ENCODE assay signal across 23 cellular contexts in the genomic region with DNA sequence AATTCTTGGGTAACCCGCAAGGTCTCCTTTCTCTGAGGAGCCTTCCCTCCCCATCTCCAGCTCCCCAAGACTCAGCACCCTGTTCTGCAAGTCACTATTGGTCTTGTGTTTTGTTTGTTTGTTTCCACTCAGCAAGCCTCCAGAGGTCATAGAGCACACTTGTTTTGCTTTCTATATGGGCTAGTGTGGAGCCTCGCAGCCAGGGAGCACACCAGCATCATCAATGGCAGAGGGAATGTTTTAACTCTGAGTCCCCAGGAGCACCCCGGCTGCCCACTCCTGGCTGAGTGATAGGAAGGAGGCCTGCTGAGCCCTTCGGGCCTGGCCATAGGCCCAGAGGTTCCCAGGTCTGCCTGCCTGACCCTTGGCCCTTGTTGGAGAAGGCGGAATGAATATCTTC. TPM values are rescaled to one million over a fixed set of nuclear protein-coding genes. Genes with fewer than 3 reads are reported as not detected.
DNase-seq lines count a peak whose midpoint lies in the region; ATAC-seq, FAIRE-seq and TF ChIP-seq lines count a peak whose summit lies in the region.
"Had no signal": no experiment of that assay in that cellular context is flagged by ENCODE, and none has a peak within 500 bp of the region (broad histone marks: within the 10 kb centered on the region; RNA-seq: fewer than 3 reads in every experiment).

No MANE protein-coding gene starts in this region.

- H4K5ac ChIP-seq in H1 (ENCODE audit: insufficient read length, low read depth, low read length), result no peak overlapping the region

- H3K4me3 ChIP-seq in H1 (ENCODE audit: extremely low read depth in 1 of 4, insufficient read depth in 2 of 4, low read depth in 3 of 4, low read length in 4 of 4) (no peak overlapping the region), mesenchymal stem cell (ENCODE audit: insufficient read depth in 1 of 2, low read depth in 1 of 2, low read length in 2 of 2) (peak overlapping the region in 1 of 2 experiments; percentile 5), uterus (no peak overlapping the region), SJCRH30 (no peak overlapping the region)
- H3K4me3 ChIP-seq in effector memory CD4-positive, alpha-beta T cell (ENCODE audit: insufficient read depth, low read depth, low read length, poor library complexity, severe bottlenecking), result no peak overlapping the region
- H3K4me3 ChIP-seq: cardiac muscle cell, ovary, skin epidermis, testis had no signal

- H4K8ac ChIP-seq in H1 (ENCODE audit: extremely low read depth, insufficient read depth, low read length) (no peak overlapping the region), mesenchymal stem cell (ENCODE audit: low read length) (peak overlapping the region; percentile 47)

- H2BK15ac ChIP-seq in H1 (ENCODE audit: low read length) (0 out of 2 replicates have a peak overlapping the region, but pooled peaks have one; percentile 31), mesenchymal stem cell (ENCODE audit: low read depth, poor library complexity, severe bottlenecking) (no peak overlapping the region)

- H3K36me3 ChIP-seq in H1 (ENCODE audit: control insufficient read depth in 2 of 4, insufficient read depth in 4 of 4, low read length in 3 of 4), result no peaks in the 10 kb centered on the region
- H3K36me3 ChIP-seq in mesenchymal stem cell (ENCODE audit: control insufficient read depth in 1 of 2, insufficient read depth in 2 of 2, low read depth in 1 of 2, low read length in 2 of 2), result peaks cover 0 to 3% of the 10 kb centered on the region in 2 experiments
- H3K36me3 ChIP-seq in uterus, result no peaks in the 10 kb centered on the region
- H3K36me3 ChIP-seq in effector memory CD4-positive, alpha-beta T cell (ENCODE audit: control insufficient read depth, insufficient read depth, low read length), result no peaks in the 10 kb centered on the region
- no peaks in the 10 kb centered on the region for H3K36me3 ChIP-seq in SJCRH30
- H3K36me3 ChIP-seq: cardiac muscle cell, ovary had no signal

- DNase-seq in HFFc6 (peak; percentile 28), H1 (ENCODE audit: low read depth in 1 of 2, low spot score in 2 of 2) (no peak), mesenchymal stem cell (peak; percentile 88), uterus (no peak), SJCRH30 (no peak)
- DNase-seq in effector memory CD4-positive, alpha-beta T cell, result no peak
- DNase-seq: activated CD4-positive, alpha-beta memory T cell treated with anti-CD3 and anti-CD28 coated beads, Interleukin-2, amount 10 ng/mL, durations not matched to agents 7 days and 5 days; activated naive CD8-positive, alpha-beta T cell treated with anti-CD3 and anti-CD28 coated beads for 36 hours; activated T-cell treated with anti-CD3 and anti-CD28 coated beads, Interleukin-2, amount 50 U/mL, for 48 hours; DMS53; effector CD4-positive, alpha-beta T cell; left colon; NCI-H187; RPMI8226; T-helper 1 cell; testis had no signal

- 0 out of 2 replicates have a peak overlapping the region, but pooled peaks have one; percentile 23 for H2BK12ac ChIP-seq in H1 (ENCODE audit: low read depth, low read length)
- H2BK12ac ChIP-seq in mesenchymal stem cell (ENCODE audit: low read length in 2 of 2), result peak overlapping the region; percentile 28 to 88

- H3K4me1 ChIP-seq in H1 (replicated peaks in 1 of 4; ENCODE audit: control insufficient read depth in 3 of 4, insufficient read depth in 4 of 4, low read length in 3 of 4), result peaks cover 16 to 53% (median 27%) of the 10 kb centered on the region in 4 experiments
- H3K4me1 ChIP-seq in mesenchymal stem cell (ENCODE audit: control insufficient read depth, insufficient read depth, low read depth, low read length), result peaks cover 26% of the 10 kb centered on the region
- H3K4me1 ChIP-seq in uterus, result peaks cover 13 to 17% of the 10 kb centered on the region in 2 donors
- no peaks in the 10 kb centered on the region for H3K4me1 ChIP-seq in effector memory CD4-positive, alpha-beta T cell (ENCODE audit: control insufficient read depth, insufficient read depth, low read length, poor library complexity, severe bottlenecking)
- peaks cover 23% of the 10 kb centered on the region for H3K4me1 ChIP-seq in SJCRH30

- H2BK120ac ChIP-seq in H1 (replicated peaks; ENCODE audit: low read depth, low read length) (no peak overlapping the region), mesenchymal stem cell (ENCODE audit: low read depth, low read length) (peak overlapping the region; percentile 42)

- no peak for FAIRE-seq in H1 (lab: Jason Lieb, UNC)
- FAIRE-seq: GM18507 had no signal

- ATAC-seq in HG03342 (IDR thresholded peaks at IDR 0.05; ENCODE audit: unreplicated experiment), result no peak
- ATAC-seq: left colon had no signal

- peak overlapping the region; percentile 93 for H3K27ac Mint-ChIP-seq in HFFc6
- H3K27ac Mint-ChIP-seq: activated CD4-positive, alpha-beta memory T cell treated with anti-CD3 and anti-CD28 coated beads, Interleukin-2, amount 10 ng/mL, durations not matched to agents 7 days and 5 days; activated naive CD8-positive, alpha-beta T cell treated with anti-CD3 and anti-CD28 coated beads for 36 hours had no signal

- no peak for TF ChIP-seq EP300 in H1 (IDR thresholded peaks at IDR 0.05; ENCODE audit: borderline replicate concordance in 1 of 2, low read depth in 2 of 2, low read length in 2 of 2)

- peak overlapping the region; percentile 77 for H3K4me3 Mint-ChIP-seq in HFFc6
- H3K4me3 Mint-ChIP-seq: activated CD4-positive, alpha-beta memory T cell treated with anti-CD3 and anti-CD28 coated beads, Interleukin-2, amount 10 ng/mL, durations not matched to agents 7 days and 5 days; activated naive CD8-positive, alpha-beta T cell treated with anti-CD3 and anti-CD28 coated beads for 36 hours had no signal

- H2BK20ac ChIP-seq in H1 (ENCODE audit: low read length), result no peak overlapping the region

- H3K23ac ChIP-seq in H1 (ENCODE audit: insufficient read length) (no peak overlapping the region), mesenchymal stem cell (ENCODE audit: low read length in 2 of 2) (no peak overlapping the region)

- intact Hi-C loops in uterus (cut with DNase I; ENCODE audit: low total_unique reads), result no loop called here

- 77% methylated on average over 5 of the region's 5 CpGs; no CpG with 5 or more reads in 1 of the 2 experiments for WGBS in H1 (ENCODE audit: extremely low coverage in 1 of 2, insufficient coverage in 1 of 2, insufficient read length in 1 of 2, insufficient replicate concordance in 2 of 2, low coverage in 1 of 2, low lambda C conversion rate in 2 of 2, missing lambda C conversion rate in 1 of 2), 2 experiments
- 40% methylated on average over 4 of the region's 5 CpGs for WGBS in mesenchymal stem cell

- no peak overlapping the region for H3K56ac ChIP-seq in H1 (replicated peaks; ENCODE audit: insufficient read length, low read depth, low read length)

- CTCF ChIA-PET in H1 (lab: Charles Lee; ENCODE audit: partially characterized antibody), result interaction anchor here (4.6 kb wide), 1 partner anchor 8 kb away, joined by 21 read pairs; no protein-coding TSS in a partner anchor

- H2AK5ac ChIP-seq in H1 (ENCODE audit: low read depth, low read length) (no peak overlapping the region), mesenchymal stem cell (ENCODE audit: low read length, severe bottlenecking) (peak overlapping the region; percentile 25)

- peaks cover 71% of the 10 kb centered on the region for H3K4me1 Mint-ChIP-seq in HFFc6 (ENCODE audit: low read depth)
- H3K4me1 Mint-ChIP-seq: activated CD4-positive, alpha-beta memory T cell treated with anti-CD3 and anti-CD28 coated beads, Interleukin-2, amount 10 ng/mL, durations not matched to agents 7 days and 5 days; activated naive CD8-positive, alpha-beta T cell treated with anti-CD3 and anti-CD28 coated beads for 36 hours had no signal

- H2BK5ac ChIP-seq in H1 (ENCODE audit: low read depth, low read length) (peak overlapping the region; percentile 45), mesenchymal stem cell (ENCODE audit: low read depth, low read length, poor library complexity, severe bottlenecking) (no peak overlapping the region)

- peaks cover 31 to 64% of the 10 kb centered on the region in 2 experiments for H4K20me1 ChIP-seq in H1 (replicated peaks in 1 of 2; ENCODE audit: control insufficient read depth in 1 of 2, insufficient read depth in 2 of 2, low read length in 2 of 2)

- no peak for TF ChIP-seq POLR2A in H1 (IDR thresholded peaks at IDR 0.05; ENCODE audit: control extremely low read depth in 1 of 2, low read depth in 2 of 2, low read length in 2 of 2)
- no peak for TF ChIP-seq POLR2A in uterus (IDR thresholded peaks at IDR 0.05)

- H3K27me3 ChIP-seq in H1 (replicated peaks in 1 of 4; ENCODE audit: control insufficient read depth in 3 of 4, extremely low read depth in 1 of 4, insufficient read depth in 3 of 4, low read length in 3 of 4) (no peaks in the 10 kb centered on the region), mesenchymal stem cell (ENCODE audit: control insufficient read depth in 1 of 2, insufficient read depth in 1 of 2, low read length in 2 of 2) (no peaks in the 10 kb centered on the region), uterus (no peaks in the 10 kb centered on the region), SJCRH30 (no peaks in the 10 kb centered on the region)
- peaks cover 3% of the 10 kb centered on the region for H3K27me3 ChIP-seq in effector memory CD4-positive, alpha-beta T cell (replicated peaks; ENCODE audit: control insufficient read depth, insufficient read depth, low read length, poor library complexity, severe bottlenecking)
- H3K27me3 ChIP-seq: cardiac muscle cell, ovary, testis had no signal

- peaks cover 6% of the 10 kb centered on the region for H3K27me3 Mint-ChIP-seq in HFFc6 (ENCODE audit: insufficient read depth)
- H3K27me3 Mint-ChIP-seq: activated CD4-positive, alpha-beta memory T cell treated with anti-CD3 and anti-CD28 coated beads, Interleukin-2, amount 10 ng/mL, durations not matched to agents 7 days and 5 days; activated naive CD8-positive, alpha-beta T cell treated with anti-CD3 and anti-CD28 coated beads for 36 hours had no signal

- H3K4me2 ChIP-seq in H1 (ENCODE audit: insufficient read depth in 1 of 2, low read depth in 2 of 2, low read length in 2 of 2), result peak overlapping the region in 1 of 2 experiments; percentile 20; a peak in 1 of 4 replicates
- H3K4me2 ChIP-seq in mesenchymal stem cell (ENCODE audit: low read length, poor library complexity, severe bottlenecking), result no peak overlapping the region

- H3K23me2 ChIP-seq in H1 (ENCODE audit: low read depth, low read length), result no peaks in the 10 kb centered on the region; the same call in 1 of the 2 replicates

- H2AFZ ChIP-seq in H1 (ENCODE audit: low read length) (no peak overlapping the region), mesenchymal stem cell (ENCODE audit: low read depth, low read length) (no peak overlapping the region)

- TF ChIP-seq CTCF in HFFc6 (IDR thresholded peaks at IDR 0.05), result no peak; the same call in 1 of the 2 replicates
- no peak for TF ChIP-seq CTCF in H1 (IDR thresholded peaks at IDR 0.05; ENCODE audit: control extremely low read depth in 1 of 3, insufficient read depth in 1 of 3, low read depth in 1 of 3, low read length in 3 of 3)
- TF ChIP-seq CTCF in uterus (IDR thresholded peaks at IDR 0.05), result no peak

- peaks cover 13 to 99% of the 10 kb centered on the region in 2 experiments for H3K79me2 ChIP-seq in H1 (ENCODE audit: control insufficient read depth in 1 of 2, insufficient read depth in 2 of 2, low read length in 2 of 2)

- H3K18ac ChIP-seq in H1 (ENCODE audit: extremely low read depth, low read length), result no peak overlapping the region
- peak overlapping the region; percentile 85 to 95 for H3K18ac ChIP-seq in mesenchymal stem cell (ENCODE audit: low read depth in 1 of 2, low read length in 2 of 2)

- H3K9me3 ChIP-seq in H1 (ENCODE audit: insufficient read depth in 2 of 2, low read depth in 1 of 2, low read length in 1 of 2) (no peaks in the 10 kb centered on the region), mesenchymal stem cell (ENCODE audit: control insufficient read depth, low read length) (no peaks in the 10 kb centered on the region), uterus (no peaks in the 10 kb centered on the region), SJCRH30 (replicated peaks) (no peaks in the 10 kb centered on the region)
- no peaks in the 10 kb centered on the region for H3K9me3 ChIP-seq in effector memory CD4-positive, alpha-beta T cell (ENCODE audit: control insufficient read depth, low read length)
- H3K9me3 ChIP-seq: ovary, testis had no signal

- H3K4ac ChIP-seq in H1 (replicated peaks; ENCODE audit: insufficient read length, low read depth, low read length) (no peak overlapping the region), mesenchymal stem cell (ENCODE audit: low read depth in 1 of 2, low read length in 2 of 2) (peak overlapping the region; percentile 9 to 19)

- no peaks in the 10 kb centered on the region for H3K9me3 Mint-ChIP-seq in HFFc6
- H3K9me3 Mint-ChIP-seq: activated CD4-positive, alpha-beta memory T cell treated with anti-CD3 and anti-CD28 coated beads, Interleukin-2, amount 10 ng/mL, durations not matched to agents 7 days and 5 days; activated naive CD8-positive, alpha-beta T cell treated with anti-CD3 and anti-CD28 coated beads for 36 hours had no signal

- no peak for TF ChIP-seq RAD21 in H1 (IDR thresholded peaks at IDR 0.05 in 1 of 2, conservative IDR thresholded peaks at IDR 0.05 in 1 of 2; ENCODE audit: low read depth in 2 of 2, low read length in 2 of 2)

- peaks cover 4% of the 10 kb centered on the region for H3K36me3 Mint-ChIP-seq in HFFc6 (ENCODE audit: low read depth)
- H3K36me3 Mint-ChIP-seq: activated naive CD8-positive, alpha-beta T cell treated with anti-CD3 and anti-CD28 coated beads for 36 hours had no signal

- H3K14ac ChIP-seq in H1 (ENCODE audit: insufficient read length) (no peak overlapping the region), mesenchymal stem cell (ENCODE audit: low read length in 2 of 2) (no peak overlapping the region)

- H3K79me1 ChIP-seq in H1 (ENCODE audit: low read depth, low read length) (peaks cover 47% of the 10 kb centered on the region), mesenchymal stem cell (replicated peaks; ENCODE audit: low read length, poor library complexity, severe bottlenecking) (peaks cover 38% of the 10 kb centered on the region)

- H4K91ac ChIP-seq in H1 (replicated peaks; ENCODE audit: insufficient read length, low read length) (no peak overlapping the region), mesenchymal stem cell (ENCODE audit: low read length) (peak overlapping the region; percentile 92)

- POLR2A ChIA-PET in H1 (lab: Charles Lee; ENCODE audit: partially characterized antibody), result no interaction called here

- H3K27ac ChIP-seq in H1 (ENCODE audit: low read depth, low read length) (no peak overlapping the region), mesenchymal stem cell (ENCODE audit: low read length, poor library complexity, severe bottlenecking) (no peak overlapping the region), uterus (peak overlapping the region; percentile 53 to 77), SJCRH30 (no peak overlapping the region)
- H3K27ac ChIP-seq in effector memory CD4-positive, alpha-beta T cell (ENCODE audit: insufficient read depth, low read length, poor library complexity, severe bottlenecking), result no peak overlapping the region
- H3K27ac ChIP-seq: C4-2B, cardiac muscle cell, testis, VCaP had no signal

- H3K9ac ChIP-seq in H1 (replicated peaks in 1 of 4; ENCODE audit: extremely low read depth in 1 of 4, low read depth in 3 of 4, low read length in 3 of 4) (no peak overlapping the region; a peak in 1 of 7 replicates), mesenchymal stem cell (ENCODE audit: low read length) (peak overlapping the region; percentile 47)

RNA-seq across cellular contexts. Expression of gene GLI2, which starts 36.6 kb away (rescaled TPM):
- total RNA-seq in HFFc6 (2021; fragmentation: NEBNext Ultra II Directional; extraction: Animal tissue kit (Norgen Biotek cat#: 25700)), result 10 to 100 TPM; 40.2 to 46.1 (median 41.9) TPM
- total RNA-seq in H1 (2021; fragmentation: NEBNext Ultra II Directional; extraction: Animal tissue kit (Norgen Biotek cat#: 25700)), result 46.9 and 49.8 TPM in 2 replicates
- 18.4 and 28.8 TPM in 2 replicates for polyA plus RNA-seq in H1 (2011; rRNA removed)
- polyA plus RNA-seq in H1 (2011; cell fraction: cytosol; rRNA removed), result 12.7 TPM
- 59.5 TPM for polyA plus RNA-seq in H1 (2011; cell fraction: nucleus; rRNA removed)
- 17.6 to 27.8 TPM (median 24.7 TPM) in 4 replicates for polyA plus RNA-seq in H1 (2012, experiment 1 of 2)
- 9.7 TPM for polyA plus RNA-seq in H1 (2012, experiment 2 of 2)
- polyA plus RNA-seq in H1 (2013, experiment 1 of 2), result 17.1 TPM
- polyA plus RNA-seq in H1 (2013, experiment 2 of 2), result 16.9 TPM
- 17.2 and 19.9 TPM in 2 replicates for polyA minus RNA-seq in H1 (2011; rRNA and poly(A)+ RNA removed)
- polyA minus RNA-seq in H1 (2011; cell fraction: cytosol; rRNA and poly(A)+ RNA removed), result 23.0 TPM
- polyA minus RNA-seq in H1 (2011; cell fraction: nucleus; rRNA and poly(A)+ RNA removed), result 42.4 TPM
- 28.9 TPM for polyA plus RNA-seq in mesenchymal stem cell (2013, experiment 1 of 2)
- 29.5 TPM for polyA plus RNA-seq in mesenchymal stem cell (2013, experiment 2 of 2)
- 10 to 100 TPM in 2 of 4 donors, 1 to 10 TPM in 2; 2.9 to 23.6 (median 12.9) TPM for total RNA-seq in uterus
- 13.0 and 18.4 TPM in 2 replicates for total RNA-seq in SJCRH30 (2014; rRNA removed; shearing (Covaris generic))
- total RNA-seq: activated naive CD8-positive, alpha-beta T cell treated with anti-CD3 and anti-CD28 coated beads for 36 hours had no signal

Comparison
In these comparisons a context has a peak if more than half of its experiments do, and no peak if none do; other contexts are left out.
1. DNase-seq: peak in HFFc6 (single experiment) and mesenchymal stem cell (single experiment); none in H1 (0 of 2), uterus (0 of 2), effector memory CD4-positive, alpha-beta T cell (0 of 3) and SJCRH30 (0 of 2).
2. H3K27ac ChIP-seq: peak in uterus (2 of 2); none in H1 (single experiment), mesenchymal stem cell (single experiment), effector memory CD4-positive, alpha-beta T cell (single experiment) and SJCRH30 (single experiment).